In the genomic region with DNA sequence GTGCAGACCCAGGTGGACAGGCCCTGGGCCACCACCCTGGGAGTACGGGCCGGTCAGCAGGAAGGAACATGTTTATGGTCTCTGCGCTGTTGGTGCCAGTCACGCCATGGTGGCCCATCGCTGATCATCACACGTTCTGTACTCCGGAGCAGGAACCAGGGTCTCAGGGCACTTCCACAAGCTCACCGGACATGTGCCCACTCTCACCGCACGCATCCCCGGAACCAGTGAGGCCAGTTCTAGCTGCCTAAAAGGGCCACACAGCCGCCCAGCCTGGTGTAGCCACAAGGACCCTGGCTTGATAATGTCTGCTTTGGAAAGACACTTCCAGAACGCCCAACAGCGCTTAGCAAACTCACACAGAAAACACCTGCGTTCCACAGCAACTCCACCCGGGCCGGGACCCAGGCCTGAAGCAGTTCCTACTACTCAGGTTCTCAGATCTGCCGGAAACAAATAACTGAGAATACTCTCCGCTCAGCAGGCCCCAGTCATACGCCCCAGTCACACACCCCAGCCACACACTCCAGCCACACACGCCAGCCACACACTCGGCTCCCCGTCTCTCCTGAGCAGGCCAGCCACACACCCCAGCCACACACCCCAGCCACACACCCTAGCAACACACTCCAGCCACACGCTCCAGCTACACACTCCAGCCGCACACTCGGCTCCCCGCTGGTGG, we compare ENCODE assay signal across 15 cellular contexts.
DNase-seq lines count a peak whose midpoint lies in the region; ATAC-seq and TF ChIP-seq lines count a peak whose summit lies in the region.
"Had no signal": no experiment of that assay in that cellular context is flagged by ENCODE, and none has a peak within 500 bp of the region (broad histone marks: within the 10 kb centered on the region; RNA-seq: fewer than 3 reads in every experiment).

No MANE protein-coding gene starts in this region.

- no peak overlapping the region for H3K18ac ChIP-seq in IMR-90 (ENCODE audit: low read depth, low read length)

- no peak for TF ChIP-seq RAD21 in IMR-90 (IDR thresholded peaks at IDR 0.05; ENCODE audit: low read length)

- DNase-seq in activated CD4-positive, alpha-beta T cell treated with anti-CD3 and anti-CD28 coated beads, Interleukin-2, amount 10 ng/mL, durations not matched to agents 24 days and 14 days = no peak
- no peak for DNase-seq in activated CD4-positive, alpha-beta T cell treated with anti-CD3 and anti-CD28 coated beads, Interleukin-2, amount 50 U/mL, for 4 hours
- no peak for DNase-seq in IMR-90
- DNase-seq in immature natural killer cell = peak; percentile 54 to 75 (median 73)
- DNase-seq in effector CD4-positive, alpha-beta T cell = no peak
- no peak for DNase-seq in HK-2 (ENCODE audit: unreplicated experiment)
- DNase-seq: activated gamma-delta T cell treated with Interleukin-2 at 50 U/mL for 16 hours, NCI-H1092 treated with DMSO at 0.1 percent for 48 hours, NCI-H345, small intestine had no signal

- H3K4me1 ChIP-seq in IMR-90 (ENCODE audit: control insufficient read depth, insufficient read depth, low read length) (peaks cover 51% of the 10 kb centered on the region), skeletal muscle tissue (ENCODE audit: control insufficient read depth in 3 of 3, insufficient read depth in 3 of 3, low read length in 3 of 3) (peaks cover 70 to 91% (median 82%) of the 10 kb centered on the region in 3 donors)

- H2AFZ ChIP-seq in IMR-90 (replicated peaks; ENCODE audit: low read length, poor library complexity) = no peak overlapping the region

- no peak overlapping the region for H4K8ac ChIP-seq in IMR-90 (ENCODE audit: low read depth in 2 of 2, low read length in 2 of 2)

- no peak overlapping the region for H4K5ac ChIP-seq in IMR-90 (ENCODE audit: low read depth, low read length)

- peak overlapping the region; percentile 61 for H2AK5ac ChIP-seq in IMR-90 (ENCODE audit: low read depth, low read length)

- H3K27me3 Mint-ChIP-seq in activated CD4-positive, alpha-beta T cell treated with anti-CD3 and anti-CD28 coated beads, Interleukin-2, amount 10 ng/mL, durations not matched to agents 24 days and 14 days = peaks cover 2% of the 10 kb centered on the region
- H3K27me3 Mint-ChIP-seq in immature natural killer cell (ENCODE audit: low read depth in 3 of 3) = peaks cover 7 to 12% (median 12%) of the 10 kb centered on the region in 3 donors

- H3K9ac ChIP-seq in IMR-90 (ENCODE audit: low read depth, low read length) = no peak overlapping the region
- H3K9ac ChIP-seq in skeletal muscle tissue (ENCODE audit: low read depth in 1 of 3, low read length in 3 of 3) = peak overlapping the region; percentile 22 to 76 (median 62)

- POLR2A ChIA-PET in IMR-90 (lab: Charles Lee; ENCODE audit: unreplicated experiment) = no interaction called here

- no peak overlapping the region for H2BK15ac ChIP-seq in IMR-90 (ENCODE audit: low read depth, low read length)

- no peak overlapping the region for H2BK20ac ChIP-seq in IMR-90 (ENCODE audit: low read depth, low read length)

- 97% methylated on average over 11 of the region's 27 CpGs; no CpG with 5 or more reads in 1 of the 2 experiments for WGBS in IMR-90 (ENCODE audit: extremely low coverage in 2 of 2, insufficient read length in 1 of 2), 2 experiments

- H3K27ac ChIP-seq in IMR-90 (ENCODE audit: insufficient read depth, low read length) (no peak overlapping the region), skeletal muscle tissue (ENCODE audit: low read depth, low read length) (peak overlapping the region; percentile 89)
- H3K27ac ChIP-seq: epithelial cell of prostate, SK-N-MC had no signal

- H3K79me1 ChIP-seq in IMR-90 (ENCODE audit: low read depth in 1 of 2, low read length in 2 of 2) = peaks cover 34 to 88% of the 10 kb centered on the region in 2 experiments

- dilution Hi-C loops in IMR-90 (cut with HindIII; ENCODE audit: low sequenced_read_pairs, unreplicated experiment) = no loop called here

- H3K36me3 ChIP-seq in IMR-90 (ENCODE audit: control insufficient read depth, insufficient read depth, low read length) = no peaks in the 10 kb centered on the region
- peaks cover 0 to 4% (median 4%) of the 10 kb centered on the region in 3 donors for H3K36me3 ChIP-seq in skeletal muscle tissue (ENCODE audit: control insufficient read depth in 3 of 3, insufficient read depth in 3 of 3, low read length in 3 of 3)

- no peak for TF ChIP-seq POLR2A in IMR-90 (IDR thresholded peaks at IDR 0.05; ENCODE audit: low read depth, low read length)

- H3K27ac Mint-ChIP-seq in activated CD4-positive, alpha-beta T cell treated with anti-CD3 and anti-CD28 coated beads, Interleukin-2, amount 10 ng/mL, durations not matched to agents 24 days and 14 days = peak overlapping the region; percentile 17
- peak overlapping the region; percentile 86 to 95 (median 93) for H3K27ac Mint-ChIP-seq in immature natural killer cell

- peak overlapping the region; percentile 2; the same call in 1 of the 2 replicates for H2BK120ac ChIP-seq in IMR-90 (ENCODE audit: low read depth, low read length)

- no peak for ATAC-seq in IMR-90 (ENCODE audit: low read depth)
- ATAC-seq in GM21360 (IDR thresholded peaks at IDR 0.05; ENCODE audit: unreplicated experiment) = no peak
- ATAC-seq: left colon had no signal

- H3K4me2 ChIP-seq in IMR-90 (ENCODE audit: low read depth, low read length) = no peak overlapping the region

- H3K9me3 Mint-ChIP-seq in activated CD4-positive, alpha-beta T cell treated with anti-CD3 and anti-CD28 coated beads, Interleukin-2, amount 10 ng/mL, durations not matched to agents 24 days and 14 days = no peaks in the 10 kb centered on the region
- H3K9me3 Mint-ChIP-seq in immature natural killer cell = no peaks in the 10 kb centered on the region

- no peaks in the 10 kb centered on the region for H3K9me3 ChIP-seq in IMR-90 (ENCODE audit: control insufficient read depth, insufficient read depth, low read length)
- H3K9me3 ChIP-seq in skeletal muscle tissue (ENCODE audit: control insufficient read depth in 3 of 3, low read length in 3 of 3) = no peaks in the 10 kb centered on the region

- BruUV-seq in IMR-90 (replicated peaks; lab: Mats Ljungman, UMichigan) = no TSS peak

- H4K91ac ChIP-seq in IMR-90 (ENCODE audit: insufficient read depth, low read depth, low read length) = peak overlapping the region; percentile 54; the same call in 1 of the 2 replicates

- in situ Hi-C loops in IMR-90 (cut with MboI; ENCODE audit: low sequenced_read_pairs) = loop anchor here (10.0 kb wide), 1 partner anchor 117 kb away; no protein-coding TSS in a partner anchor

- H3K23ac ChIP-seq in IMR-90 (ENCODE audit: low read depth, low read length) = no peak overlapping the region

- H3K4me3 ChIP-seq in IMR-90 (ENCODE audit: insufficient read depth, low read depth, low read length) = no peak overlapping the region
- H3K4me3 ChIP-seq in skeletal muscle tissue (ENCODE audit: low read length in 3 of 3) = peak overlapping the region in 2 of 3 donors; percentile 41 to 54
- H3K4me3 ChIP-seq: SK-N-MC had no signal

- peaks cover 54% of the 10 kb centered on the region for H3K4me1 Mint-ChIP-seq in activated CD4-positive, alpha-beta T cell treated with anti-CD3 and anti-CD28 coated beads, Interleukin-2, amount 10 ng/mL, durations not matched to agents 24 days and 14 days
- H3K4me1 Mint-ChIP-seq in immature natural killer cell = peaks cover 0 to 68% of the 10 kb centered on the region in 2 donors

- CTCF ChIA-PET in IMR-90 (lab: Yijun Ruan, JAX) = no interaction called here

- intact Hi-C loops in activated CD4-positive, alpha-beta T cell treated with anti-CD3 and anti-CD28 coated beads, Interleukin-2, amount 10 ng/mL, durations not matched to agents 24 days and 14 days (cut with micrococcal nuclease) = no loop called here
- intact Hi-C loops in IMR-90 (cut with micrococcal nuclease) = no loop called here

- no peak overlapping the region for H3K4me3 Mint-ChIP-seq in activated CD4-positive, alpha-beta T cell treated with anti-CD3 and anti-CD28 coated beads, Interleukin-2, amount 10 ng/mL, durations not matched to agents 24 days and 14 days
- peak overlapping the region; percentile 68 to 86 (median 75) for H3K4me3 Mint-ChIP-seq in immature natural killer cell

- H3K36me3 Mint-ChIP-seq in activated CD4-positive, alpha-beta T cell treated with anti-CD3 and anti-CD28 coated beads, Interleukin-2, amount 10 ng/mL, durations not matched to agents 24 days and 14 days (ENCODE audit: low read depth) = peaks cover 8% of the 10 kb centered on the region
- no peaks in the 10 kb centered on the region for H3K36me3 Mint-ChIP-seq in immature natural killer cell

- H3K14ac ChIP-seq in IMR-90 (replicated peaks; ENCODE audit: low read depth, low read length) = no peak overlapping the region

- no peak overlapping the region for H3K56ac ChIP-seq in IMR-90 (ENCODE audit: extremely low read depth, insufficient read depth, low read length)

- no peaks in the 10 kb centered on the region for H3K27me3 ChIP-seq in IMR-90 (ENCODE audit: control insufficient read depth, insufficient read depth, low read length)
- no peaks in the 10 kb centered on the region for H3K27me3 ChIP-seq in skeletal muscle tissue (ENCODE audit: control insufficient read depth in 3 of 3, insufficient read depth in 3 of 3, low read length in 3 of 3)

- peak overlapping the region; percentile 32 for H2BK5ac ChIP-seq in IMR-90 (ENCODE audit: low read depth, low read length, poor library complexity, severe bottlenecking)

- H4K20me1 ChIP-seq in IMR-90 (ENCODE audit: insufficient read depth, low read length) = no peaks in the 10 kb centered on the region

- peaks cover 25% of the 10 kb centered on the region for H3K9me1 ChIP-seq in IMR-90 (ENCODE audit: insufficient read depth, low read length)

- H2AK9ac ChIP-seq in IMR-90 (replicated peaks; ENCODE audit: low read depth, low read length, poor library complexity) = peak overlapping the region; percentile 9

- 0 out of 2 replicates have a peak overlapping the region, but pooled peaks have one; percentile 6 for H3K4ac ChIP-seq in IMR-90 (ENCODE audit: low read depth, low read length)

- TF ChIP-seq CTCF in IMR-90 (conservative IDR thresholded peaks at IDR 0.05; ENCODE audit: low read depth, low read length) = no peak

TF ChIP-seq in IMR-90, 13 proteins besides CTCF, POLR2A, EP300 and RAD21 (continues in another document):
- TF ChIP-seq MAZ (IDR thresholded peaks at IDR 0.05; ENCODE audit: borderline replicate concordance, low read depth, low read length) = no peak
- no peak for TF ChIP-seq NFE2L2 (IDR thresholded peaks at IDR 0.05; ENCODE audit: low read depth, low read length)
- no peak for TF ChIP-seq CHD1 (IDR thresholded peaks at IDR 0.05; ENCODE audit: low read depth, low read length)
- no peak for TF ChIP-seq RFX5 (IDR thresholded peaks at IDR 0.05; ENCODE audit: low read depth, low read length)
- no peak for TF ChIP-seq BHLHE40 (IDR thresholded peaks at IDR 0.05; ENCODE audit: low read depth, low read length)
- no peak for TF ChIP-seq CEBPB (IDR thresholded peaks at IDR 0.05; ENCODE audit: low read depth, low read length)

Comparison
In these comparisons a context has a peak if more than half of its experiments do, and no peak if none do; other contexts are left out.
1. DNase-seq: peak in immature natural killer cell (3 of 3); none in activated CD4-positive, alpha-beta T cell treated with anti-CD3 and anti-CD28 coated beads, Interleukin-2, amount 10 ng/mL, durations not matched to agents 24 days and 14 days (single experiment), activated CD4-positive, alpha-beta T cell treated with anti-CD3 and anti-CD28 coated beads, Interleukin-2, amount 50 U/mL, for 4 hours (0 of 2), IMR-90 (single experiment), effector CD4-positive, alpha-beta T cell (single experiment) and HK-2 (single experiment).